1 cellular context compared by ENCODE assay signal in the genomic region with DNA sequence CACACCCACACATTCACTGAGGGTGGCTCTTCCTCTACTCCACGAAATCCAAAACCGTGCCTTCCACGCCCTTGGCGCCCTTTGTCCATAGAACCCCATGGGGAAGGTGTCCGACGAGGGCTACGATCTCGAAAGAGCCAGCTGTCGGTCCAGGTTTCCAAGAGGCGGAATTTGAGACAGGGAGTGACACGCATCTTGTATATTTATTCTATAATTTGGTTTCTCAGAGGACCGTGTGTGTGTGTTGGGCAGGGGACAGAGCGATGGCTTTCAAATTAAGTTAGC.
TF ChIP-seq lines count a peak whose summit lies in the region.

No MANE protein-coding gene starts in this region.

TF ChIP-seq in liver, 16 proteins besides CTCF, POLR2A, EP300 and RAD21 (continued from another document):
- TF ChIP-seq, protein P1, sequence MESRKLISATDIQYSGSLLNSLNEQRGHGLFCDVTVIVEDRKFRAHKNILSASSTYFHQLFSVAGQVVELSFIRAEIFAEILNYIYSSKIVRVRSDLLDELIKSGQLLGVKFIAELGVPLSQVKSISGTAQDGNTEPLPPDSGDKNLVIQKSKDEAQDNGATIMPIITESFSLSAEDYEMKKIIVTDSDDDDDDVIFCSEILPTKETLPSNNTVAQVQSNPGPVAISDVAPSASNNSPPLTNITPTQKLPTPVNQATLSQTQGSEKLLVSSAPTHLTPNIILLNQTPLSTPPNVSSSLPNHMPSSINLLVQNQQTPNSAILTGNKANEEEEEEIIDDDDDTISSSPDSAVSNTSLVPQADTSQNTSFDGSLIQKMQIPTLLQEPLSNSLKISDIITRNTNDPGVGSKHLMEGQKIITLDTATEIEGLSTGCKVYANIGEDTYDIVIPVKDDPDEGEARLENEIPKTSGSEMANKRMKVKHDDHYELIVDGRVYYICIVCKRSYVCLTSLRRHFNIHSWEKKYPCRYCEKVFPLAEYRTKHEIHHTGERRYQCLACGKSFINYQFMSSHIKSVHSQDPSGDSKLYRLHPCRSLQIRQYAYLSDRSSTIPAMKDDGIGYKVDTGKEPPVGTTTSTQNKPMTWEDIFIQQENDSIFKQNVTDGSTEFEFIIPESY (IDR thresholded peaks at IDR 0.05): no peak
- TF ChIP-seq NR2F2 (IDR thresholded peaks at IDR 0.05) (no peak), HNF4A (conservative IDR thresholded peaks at IDR 0.05) (no peak), RXRA (IDR thresholded peaks at IDR 0.05) (no peak), EGR1 (IDR thresholded peaks at IDR 0.05; ENCODE audit: low read depth in 2 of 2) (no peak), HNF4G (IDR thresholded peaks at IDR 0.05) (no peak)
